ENCODE assay signal across 8 cellular contexts in the genomic region with DNA sequence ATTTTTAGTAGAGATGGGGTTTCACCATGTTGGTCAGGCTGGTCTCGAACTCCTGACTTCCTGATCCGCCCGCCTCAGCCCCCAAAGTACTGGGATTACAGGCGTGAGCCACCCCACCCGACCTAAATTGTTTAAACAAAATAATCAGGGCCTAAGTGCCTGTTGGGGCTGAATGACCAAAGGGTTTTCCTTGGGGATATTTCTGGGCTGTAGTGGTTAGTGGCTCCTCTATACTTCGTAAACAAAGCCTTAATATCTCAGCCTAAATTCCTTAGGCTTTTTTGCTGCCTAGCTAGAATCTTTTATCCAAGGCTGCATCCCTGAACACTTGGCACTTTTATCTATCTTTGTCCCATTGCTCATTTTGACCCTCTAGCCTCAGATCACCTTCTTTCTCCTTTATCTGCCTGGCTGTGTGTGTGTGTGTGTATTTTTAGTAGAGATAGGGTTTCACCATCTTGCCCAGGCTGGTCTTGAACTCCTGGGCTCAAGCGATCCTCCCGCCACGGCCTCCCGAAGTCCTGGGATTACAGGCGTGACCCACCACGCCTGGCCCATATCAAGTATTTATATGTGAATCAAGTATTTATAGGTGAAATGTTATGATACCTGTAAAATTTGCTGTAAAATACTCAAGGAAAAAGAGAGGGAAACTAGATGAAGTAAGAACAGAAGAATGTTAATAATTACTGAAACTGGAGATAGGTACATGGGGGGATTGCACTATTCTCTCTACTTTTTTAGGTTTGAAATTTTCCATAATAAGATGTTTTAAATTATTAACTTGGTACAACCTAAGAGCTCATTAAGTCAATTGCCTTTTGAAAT. TPM values are rescaled to one million over a fixed set of nuclear protein-coding genes. Genes with fewer than 3 reads are reported as not detected.
DNase-seq lines count a peak whose midpoint lies in the region; ATAC-seq and TF ChIP-seq lines count a peak whose summit lies in the region.

No MANE protein-coding gene starts in this region.

- H3K36me3 Mint-ChIP-seq in Calu3 (ENCODE audit: insufficient read depth, unreplicated experiment) (peaks cover 37% of the 10 kb centered on the region), naive B cell (no peaks in the 10 kb centered on the region)
- peaks cover 50% of the 10 kb centered on the region for H3K36me3 Mint-ChIP-seq in activated CD8-positive, alpha-beta T cell treated with anti-CD3 and anti-CD28 coated beads, Interleukin-2, amount 10 ng/mL, durations not matched to agents 7 days and 5 days (ENCODE audit: low read depth)

- H2AFZ ChIP-seq in KMS-11 (ENCODE audit: low read depth), result no peak overlapping the region

- H3K27ac ChIP-seq in KMS-11, result no peak overlapping the region

- no peak for TF ChIP-seq CTCF in Calu3 (IDR thresholded peaks at IDR 0.05; ENCODE audit: unreplicated experiment)
- no peak for TF ChIP-seq CTCF in KMS-11 (conservative IDR thresholded peaks at IDR 0.05; ENCODE audit: low read depth, low read length)

- CTCF ChIA-PET in Calu3 (lab: Charles Lee), result no interaction called here
- CTCF ChIA-PET in activated CD8-positive, alpha-beta T cell treated with anti-CD3 and anti-CD28 coated beads, Interleukin-2, amount 10 ng/mL, durations not matched to agents 7 days and 5 days (lab: Charles Lee), result interaction anchor here (1.3 to 2.4 kb wide), 2 partner anchors 11 to 103 kb away, joined by 3 to 11 read pairs; a partner anchor contains a TSS

- H3K4me2 ChIP-seq in KMS-11, result peak overlapping the region; percentile 61

- H3K4me3 Mint-ChIP-seq in Calu3 (ENCODE audit: low read depth, unreplicated experiment) (peak overlapping the region; percentile 97), naive B cell (peak overlapping the region; percentile 7 to 98 (median 82))
- H3K4me3 Mint-ChIP-seq in activated CD8-positive, alpha-beta T cell treated with anti-CD3 and anti-CD28 coated beads, Interleukin-2, amount 10 ng/mL, durations not matched to agents 7 days and 5 days, result peak overlapping the region; percentile 96

- H3K9me3 Mint-ChIP-seq in Calu3 (ENCODE audit: low read depth, unreplicated experiment), result no peaks in the 10 kb centered on the region
- H3K9me3 Mint-ChIP-seq in activated CD8-positive, alpha-beta T cell treated with anti-CD3 and anti-CD28 coated beads, Interleukin-2, amount 10 ng/mL, durations not matched to agents 7 days and 5 days (ENCODE audit: insufficient read depth), result no peaks in the 10 kb centered on the region
- no peaks in the 10 kb centered on the region for H3K9me3 Mint-ChIP-seq in naive B cell

- H3K27me3 ChIP-seq in KMS-11 (ENCODE audit: insufficient read depth, low read depth), result no peaks in the 10 kb centered on the region

- peaks cover 12% of the 10 kb centered on the region for H3K4me1 Mint-ChIP-seq in Calu3 (ENCODE audit: low read depth, unreplicated experiment)
- peaks cover 40% of the 10 kb centered on the region for H3K4me1 Mint-ChIP-seq in activated CD8-positive, alpha-beta T cell treated with anti-CD3 and anti-CD28 coated beads, Interleukin-2, amount 10 ng/mL, durations not matched to agents 7 days and 5 days (ENCODE audit: low read depth)
- H3K4me1 Mint-ChIP-seq in naive B cell, result peaks cover 16 to 29% (median 27%) of the 10 kb centered on the region in 3 donors

- peak overlapping the region; percentile 33 for H3K27ac Mint-ChIP-seq in Calu3 (ENCODE audit: unreplicated experiment)
- peak overlapping the region; percentile 66 for H3K27ac Mint-ChIP-seq in activated CD8-positive, alpha-beta T cell treated with anti-CD3 and anti-CD28 coated beads, Interleukin-2, amount 10 ng/mL, durations not matched to agents 7 days and 5 days
- peak overlapping the region in 4 of 6 donors; percentile 16 to 82 (median 51) for H3K27ac Mint-ChIP-seq in naive B cell

- H3K9ac ChIP-seq in KMS-11, result no peak overlapping the region; the same call in 1 of the 2 replicates

- H3K4me3 ChIP-seq in KMS-11 (IDR thresholded peaks at IDR 0.05; ENCODE audit: insufficient read depth, low read depth, low read length), result no peak overlapping the region

- ATAC-seq in activated CD8-positive, alpha-beta T cell treated with anti-CD3 and anti-CD28 coated beads, Interleukin-2, amount 10 ng/mL, durations not matched to agents 7 days and 5 days, result no peak
- no peak for ATAC-seq in naive B cell (ENCODE audit: low read depth in 2 of 2)

- BruUV-seq in Calu3 (replicated peaks; lab: Mats Ljungman, UMichigan), result no TSS peak

- peaks cover 25% of the 10 kb centered on the region for H3K4me1 ChIP-seq in KMS-11 (ENCODE audit: low read depth, poor library complexity, severe bottlenecking)

- POLR2A ChIA-PET in activated CD8-positive, alpha-beta T cell treated with anti-CD3 and anti-CD28 coated beads, Interleukin-2, amount 10 ng/mL, durations not matched to agents 7 days and 5 days (lab: Charles Lee), result no interaction called here

- H4K20me1 ChIP-seq in KMS-11 (ENCODE audit: insufficient read depth), result no peaks in the 10 kb centered on the region

- H3K36me3 ChIP-seq in KMS-11 (ENCODE audit: insufficient read depth), result no peaks in the 10 kb centered on the region; the same call in 1 of the 2 replicates

- H3K27me3 Mint-ChIP-seq in Calu3 (ENCODE audit: unreplicated experiment), result no peaks in the 10 kb centered on the region
- no peaks in the 10 kb centered on the region for H3K27me3 Mint-ChIP-seq in activated CD8-positive, alpha-beta T cell treated with anti-CD3 and anti-CD28 coated beads, Interleukin-2, amount 10 ng/mL, durations not matched to agents 7 days and 5 days (ENCODE audit: low read depth)
- no peaks in the 10 kb centered on the region for H3K27me3 Mint-ChIP-seq in naive B cell

- DNase-seq in Calu3 (no peak), naive B cell (no peak), NCI-H2029 (lab: John Stamatoyannopoulos, UW) (no peak), midbrain (lab: John Stamatoyannopoulos, UW) (no peak), NCI-H2196 treated with DMSO at 0.1 percent for 48 hours (lab: John Stamatoyannopoulos, UW; ENCODE audit: unreplicated experiment) (no peak), NCI-H2171 (lab: John Stamatoyannopoulos, UW) (no peak)
- DNase-seq in activated CD8-positive, alpha-beta T cell treated with anti-CD3 and anti-CD28 coated beads, Interleukin-2, amount 10 ng/mL, durations not matched to agents 7 days and 5 days, result no peak

- intact Hi-C loops in Calu3 (cut with micrococcal nuclease; ENCODE audit: unreplicated experiment), result loop anchor here (10.0 kb wide), 1 partner anchor 80 kb away; no protein-coding TSS in a partner anchor

- peaks cover 75% of the 10 kb centered on the region for H3K79me2 ChIP-seq in KMS-11 (ENCODE audit: insufficient read depth, low read depth)

RNA-seq across cellular contexts. Expression of a gene that starts 1.8 kb away (rescaled TPM):
- total RNA-seq in Calu3 (2022), result 70.9 and 88.0 TPM in 2 replicates
- total RNA-seq in activated CD8-positive, alpha-beta T cell treated with anti-CD3 and anti-CD28 coated beads, Interleukin-2, amount 10 ng/mL, durations not matched to agents 7 days and 5 days, result 100 to 1,000 TPM; 281 to 287 TPM
- 1 to 10 TPM in 5 of 6 donors, under 1 TPM in 1; 0.59 to 7.9 (median 6.4) TPM for polyA plus RNA-seq in naive B cell (ENCODE audit: low read depth in 6 of 6)

RNA-seq across cellular contexts. Expression of a gene that starts 2.1 kb away (rescaled TPM):
- 8.0 and 8.5 TPM in 2 replicates for total RNA-seq in Calu3 (2022)
- 10 to 100 TPM; 22.8 to 23.8 TPM for total RNA-seq in activated CD8-positive, alpha-beta T cell treated with anti-CD3 and anti-CD28 coated beads, Interleukin-2, amount 10 ng/mL, durations not matched to agents 7 days and 5 days
- 1 to 10 TPM in 4 of 6 donors, under 1 TPM in 1, not detected in 1; 0.96 to 2.2 (median 1.5) TPM for polyA plus RNA-seq in naive B cell (ENCODE audit: low read depth in 6 of 6)
